ENCODE assay signal across 1 cellular context in the genomic region with DNA sequence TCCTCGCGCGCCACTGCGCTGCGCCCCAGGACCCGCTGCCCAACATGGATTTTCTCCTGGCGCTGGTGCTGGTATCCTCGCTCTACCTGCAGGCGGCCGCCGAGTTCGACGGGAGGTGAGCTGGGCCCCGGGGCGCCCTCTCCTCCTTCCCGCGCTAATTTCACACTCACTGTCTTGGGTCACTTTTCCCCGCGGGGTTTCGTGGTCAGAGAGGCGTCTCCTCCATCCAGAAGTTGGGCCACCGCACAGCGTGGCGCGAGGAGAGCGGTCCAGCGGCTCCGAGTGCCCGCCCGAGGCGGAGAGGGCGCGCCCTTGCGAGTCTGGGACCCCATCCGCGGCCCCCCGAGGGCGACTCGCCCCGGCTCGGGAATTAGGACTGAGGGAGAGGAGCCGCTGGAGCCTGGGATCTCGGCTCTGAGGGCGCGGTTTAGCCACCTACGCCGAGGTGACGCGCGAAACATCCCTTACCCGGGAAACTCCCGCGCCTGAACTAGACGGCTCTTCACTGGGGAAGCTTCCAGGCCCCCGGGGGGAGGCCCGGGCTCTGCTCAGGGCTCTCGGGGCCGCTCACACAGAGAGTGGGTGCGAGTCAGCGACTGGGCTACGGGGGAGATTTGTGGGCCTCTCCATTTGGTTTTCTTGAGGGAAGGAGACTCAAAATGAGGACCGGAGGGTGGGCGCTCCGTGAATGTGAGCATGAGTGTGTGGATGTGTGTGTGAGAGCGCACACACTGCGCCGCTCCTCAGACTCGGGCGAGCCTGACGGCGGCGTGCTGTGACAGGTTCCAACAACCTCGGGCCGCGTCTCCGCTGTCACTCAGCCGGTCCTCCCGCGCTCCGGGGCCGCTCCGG.
TF ChIP-seq lines count a peak whose summit lies in the region.

No MANE protein-coding gene starts in this region.

TF ChIP-seq in GM12878, 131 proteins besides CTCF, POLR2A, EP300 and RAD21 (continued from another document):
- TF ChIP-seq TAF1 (IDR thresholded peaks at IDR 0.05; ENCODE audit: borderline replicate concordance, low read depth, low read length) (0 out of 2 replicates have a peak, but pooled peaks have one; percentile 16), RUNX3 (IDR thresholded peaks at IDR 0.05; ENCODE audit: low read length) (peak; percentile 34), SREBF1 (IDR thresholded peaks at IDR 0.05; ENCODE audit: low read length) (no peak), ATF2 (IDR thresholded peaks at IDR 0.05; ENCODE audit: low read length) (no peak), JUNB (IDR thresholded peaks at IDR 0.05) (no peak), PML (IDR thresholded peaks at IDR 0.05; ENCODE audit: low read length) (no peak), CHD4 (IDR thresholded peaks at IDR 0.05) (no peak), MLLT1 (IDR thresholded peaks at IDR 0.05) (no peak), SREBF2 (IDR thresholded peaks at IDR 0.05; ENCODE audit: low read length) (no peak), POLR2AphosphoS2 (IDR thresholded peaks at IDR 0.05; ENCODE audit: low read depth, low read length) (no peak)
- TF ChIP-seq, protein P1, sequence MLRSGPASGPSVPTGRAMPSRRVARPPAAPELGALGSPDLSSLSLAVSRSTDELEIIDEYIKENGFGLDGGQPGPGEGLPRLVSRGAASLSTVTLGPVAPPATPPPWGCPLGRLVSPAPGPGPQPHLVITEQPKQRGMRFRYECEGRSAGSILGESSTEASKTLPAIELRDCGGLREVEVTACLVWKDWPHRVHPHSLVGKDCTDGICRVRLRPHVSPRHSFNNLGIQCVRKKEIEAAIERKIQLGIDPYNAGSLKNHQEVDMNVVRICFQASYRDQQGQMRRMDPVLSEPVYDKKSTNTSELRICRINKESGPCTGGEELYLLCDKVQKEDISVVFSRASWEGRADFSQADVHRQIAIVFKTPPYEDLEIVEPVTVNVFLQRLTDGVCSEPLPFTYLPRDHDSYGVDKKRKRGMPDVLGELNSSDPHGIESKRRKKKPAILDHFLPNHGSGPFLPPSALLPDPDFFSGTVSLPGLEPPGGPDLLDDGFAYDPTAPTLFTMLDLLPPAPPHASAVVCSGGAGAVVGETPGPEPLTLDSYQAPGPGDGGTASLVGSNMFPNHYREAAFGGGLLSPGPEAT (IDR thresholded peaks at IDR 0.05; ENCODE audit: low read depth), result no peak
TF ChIP-seq in GM12878: peak in this region for 14.
